In genomic region chr2:96271995-96272394, GRCh38 we compare ENCODE assay signal across 22 cellular contexts. TPM values are rescaled to one million over a fixed set of nuclear protein-coding genes. Genes with fewer than 3 reads are reported as not detected.
DNase-seq lines count a peak whose midpoint lies in the region; ATAC-seq, FAIRE-seq and TF ChIP-seq lines count a peak whose summit lies in the region.
"Had no signal": no experiment of that assay in that cellular context is flagged by ENCODE, and none has a peak within 500 bp of the region (broad histone marks: within the 10 kb centered on the region; RNA-seq: fewer than 3 reads in every experiment).

No MANE protein-coding gene starts in this region.

- H3K27ac ChIP-seq in DND-41 (ENCODE audit: low read length): no peak overlapping the region
- H3K27ac ChIP-seq: brain microvascular endothelial cell, coronary artery, testis, vagina, VCaP had no signal

- ATAC-seq in DND-41 (ENCODE audit: insufficient read depth, low read depth) (0 out of 3 replicates have a peak, but pooled peaks have one; percentile 6), left colon (peak; percentile 24)
- ATAC-seq: activated naive CD8-positive, alpha-beta T cell treated with anti-CD3 and anti-CD28 coated beads, Interleukin-2, amount 50 U/mL, for 24 hours had no signal

- H3K4me3 ChIP-seq in DND-41 (ENCODE audit: low read depth in 1 of 2, low read length in 2 of 2): no peak overlapping the region
- H3K4me3 ChIP-seq: coronary artery, testis, vagina had no signal

- no peak overlapping the region for H2AFZ ChIP-seq in DND-41 (ENCODE audit: low read depth, low read length)

- TF ChIP-seq POLR2A in H54 (IDR thresholded peaks at IDR 0.05; ENCODE audit: low read depth, low read length): no peak

- DNase-seq in DND-41: no peak
- peak; percentile 28 for DNase-seq in HuH-7 (ENCODE audit: low spot score)
- DNase-seq in SK-MEL-5 (ENCODE audit: low read depth, low spot score): peak; percentile 13
- no peak for DNase-seq in left colon
- DNase-seq in GM13977 (ENCODE audit: low spot score): no peak
- DNase-seq in H54 (ENCODE audit: insufficient read length, low spot score): no peak
- no peak for DNase-seq in NCI-H2227 treated with DMSO at 0.1 percent for 48 hours (lab: John Stamatoyannopoulos, UW)
- DNase-seq: activated CD4-positive, alpha-beta T cell treated with anti-CD3 and anti-CD28 coated beads, Interleukin-2, amount 10 ng/mL, durations not matched to agents 24 days and 14 days; activated naive CD8-positive, alpha-beta T cell treated with anti-CD3 and anti-CD28 coated beads, Interleukin-2, amount 50 U/mL, for 24 hours; brain microvascular endothelial cell; endodermal cell; kidney; NCI-H1417 treated with DMSO at 0.1 percent for 48 hours; NCI-H2171 treated with DMSO at 0.1 percent for 48 hours; NCI-H69; T-helper 2 cell; testis had no signal

- H3K4me2 ChIP-seq in DND-41 (ENCODE audit: insufficient read depth, low read length): no peak overlapping the region

- FAIRE-seq in H54 (lab: Jason Lieb, UNC): no peak
- FAIRE-seq: GM12892, GM19239, kidney had no signal

- peaks cover 17% of the 10 kb centered on the region for H3K79me2 ChIP-seq in DND-41 (ENCODE audit: insufficient read depth, low read length)

- TF ChIP-seq CTCF in DND-41 (IDR thresholded peaks at IDR 0.05; ENCODE audit: borderline replicate concordance, extremely low read depth, low read length, poor library complexity, severe bottlenecking) (no peak), GM13977 (IDR thresholded peaks at IDR 0.05; ENCODE audit: extremely low read depth, insufficient read depth, missing control alignments) (no peak)

- H4K20me1 ChIP-seq in DND-41 (ENCODE audit: insufficient read depth, low read length): peaks cover 24% of the 10 kb centered on the region

- in situ Hi-C loops in SK-MEL-5 (cut with HindIII; ENCODE audit: low pct_unique_long_range_greater_than_20kb, low sequenced_read_pairs): no loop called here
- in situ Hi-C loops in GM13977 (cut with MboI; ENCODE audit: low pct_unique_long_range_greater_than_20kb, low sequenced_read_pairs, unreplicated experiment): no loop called here

- H3K9me3 ChIP-seq in DND-41 (ENCODE audit: insufficient read depth, low read length, severe bottlenecking): no peaks in the 10 kb centered on the region
- H3K9me3 ChIP-seq: testis, vagina had no signal

- peaks cover 11% of the 10 kb centered on the region for H3K4me1 ChIP-seq in DND-41 (ENCODE audit: insufficient read depth, low read length)

- peaks cover 87% of the 10 kb centered on the region for H3K36me3 ChIP-seq in DND-41 (ENCODE audit: insufficient read depth, low read length)

- intact Hi-C loops in left colon (cut with DNase I, micrococcal nuclease): no loop called here

- no peak overlapping the region for H3K9ac ChIP-seq in DND-41 (ENCODE audit: low read depth, low read length)

- H3K27me3 ChIP-seq in DND-41 (ENCODE audit: insufficient read depth, low read length, poor library complexity): no peaks in the 10 kb centered on the region
- H3K27me3 ChIP-seq: brain microvascular endothelial cell, testis, vagina had no signal

RNA-seq across cellular contexts. Expression of gene CIAO1, which starts 6.0 kb away (rescaled TPM):
- total RNA-seq in SK-MEL-5 (2014; rRNA removed; shearing (Covaris generic)): 88.3 and 102 TPM in 2 replicates
- 124 and 125 TPM in 2 replicates for polyA plus RNA-seq in SK-MEL-5 (2015; cell fraction: cytosol; rRNA removed)
- 189 and 201 TPM in 2 replicates for polyA plus RNA-seq in SK-MEL-5 (2015; cell fraction: nucleus; rRNA removed)
- 10 to 100 TPM; 61.7 to 68.8 TPM for total RNA-seq in left colon

RNA-seq across cellular contexts. Expression of gene TMEM127, which starts 6.2 kb away (rescaled TPM):
- 22.2 and 23.0 TPM in 2 replicates for total RNA-seq in SK-MEL-5 (2014; rRNA removed; shearing (Covaris generic))
- polyA plus RNA-seq in SK-MEL-5 (2015; cell fraction: cytosol; rRNA removed): 55.2 and 65.3 TPM in 2 replicates
- 16.4 and 18.9 TPM in 2 replicates for polyA plus RNA-seq in SK-MEL-5 (2015; cell fraction: nucleus; rRNA removed)
- 100 to 1,000 TPM in 1 of 2 donors, 10 to 100 TPM in 1; 86.2 to 111 TPM for total RNA-seq in left colon

RNA-seq across cellular contexts. Expression of gene SNRNP200, which starts 33.4 kb away (rescaled TPM):
- 28.0 and 32.8 TPM in 2 replicates for total RNA-seq in SK-MEL-5 (2014; rRNA removed; shearing (Covaris generic))
- polyA plus RNA-seq in SK-MEL-5 (2015; cell fraction: cytosol; rRNA removed): 116 and 159 TPM in 2 replicates
- polyA plus RNA-seq in SK-MEL-5 (2015; cell fraction: nucleus; rRNA removed): 196 and 221 TPM in 2 replicates
- total RNA-seq in left colon: 10 to 100 TPM; 84.8 to 94.7 TPM

RNA-seq across cellular contexts. Expression of gene ITPRIPL1, which starts 53.1 kb away (rescaled TPM):
- 6.7 and 6.9 TPM in 2 replicates for total RNA-seq in SK-MEL-5 (2014; rRNA removed; shearing (Covaris generic))
- 6.2 and 8.6 TPM in 2 replicates for polyA plus RNA-seq in SK-MEL-5 (2015; cell fraction: cytosol; rRNA removed)
- 5.1 and 5.6 TPM in 2 replicates for polyA plus RNA-seq in SK-MEL-5 (2015; cell fraction: nucleus; rRNA removed)
- under 1 TPM; 0.58 to 0.92 TPM for total RNA-seq in left colon

Comparison
In these comparisons a context has a peak if more than half of its experiments do, and no peak if none do; other contexts are left out.
1. DNase-seq: peak in HuH-7 (single experiment) and SK-MEL-5 (single experiment); none in DND-41 (single experiment), left colon (0 of 2), GM13977 (single experiment), H54 (single experiment) and NCI-H2227 treated with DMSO at 0.1 percent for 48 hours (single experiment).